13 cellular contexts compared by ENCODE assay signal in genomic region chr6:73985891-73986290, GRCh38.
DNase-seq lines count a peak whose midpoint lies in the region; ATAC-seq and TF ChIP-seq lines count a peak whose summit lies in the region.
"Had no signal": no experiment of that assay in that cellular context is flagged by ENCODE, and none has a peak within 500 bp of the region (broad histone marks: within the 10 kb centered on the region; RNA-seq: fewer than 3 reads in every experiment).

No MANE protein-coding gene starts in this region.

- H3K27me3 ChIP-seq in KMS-11 (ENCODE audit: insufficient read depth, low read depth) (no peaks in the 10 kb centered on the region), liver (ENCODE audit: control insufficient read depth in 4 of 4, insufficient read depth in 4 of 4, low read length in 3 of 4) (peaks cover 0 to 2% (median 0%) of the 10 kb centered on the region in 4 donors)
- H3K27me3 ChIP-seq: pancreas had no signal

- no TSS peak for BruUV-seq in Calu3 (replicated peaks; lab: Mats Ljungman, UMichigan)

- no peaks in the 10 kb centered on the region for H3K36me3 ChIP-seq in KMS-11 (ENCODE audit: insufficient read depth)
- no peaks in the 10 kb centered on the region for H3K36me3 ChIP-seq in liver (ENCODE audit: control insufficient read depth in 4 of 4, insufficient read depth in 3 of 4, low read depth in 1 of 4, low read length in 3 of 4)
- H3K36me3 ChIP-seq: pancreas had no signal

- H3K27ac ChIP-seq in KMS-11 (no peak overlapping the region), liver (ENCODE audit: low read depth in 1 of 2, low read length in 2 of 2) (no peak overlapping the region)
- H3K27ac ChIP-seq: pancreas had no signal

- peak; percentile 25 to 55 for TF ChIP-seq RAD21 in liver (IDR thresholded peaks at IDR 0.05)

- TF ChIP-seq CTCF in Calu3 (IDR thresholded peaks at IDR 0.05; ENCODE audit: unreplicated experiment) (peak; percentile 61), KMS-11 (conservative IDR thresholded peaks at IDR 0.05; ENCODE audit: low read depth, low read length) (peak; percentile 32; the same call in 1 of the 2 replicates), liver (IDR thresholded peaks at IDR 0.05; ENCODE audit: low read depth, low read length, missing input control) (peak; percentile 12)

- no peak overlapping the region for H3K4me2 ChIP-seq in KMS-11

- no peaks in the 10 kb centered on the region for H3K4me1 Mint-ChIP-seq in Calu3 (ENCODE audit: low read depth, unreplicated experiment)
- H3K4me1 Mint-ChIP-seq in T-helper 2 cell treated with Interferon-gamma antibody and Interleukin-4, amounts not matched to agents 5 μg/mL and 100 μg/mL, for 36 hours (ENCODE audit: low read depth) = no peaks in the 10 kb centered on the region

- H3K4me1 ChIP-seq in KMS-11 (ENCODE audit: low read depth, poor library complexity, severe bottlenecking) = no peaks in the 10 kb centered on the region
- H3K4me1 ChIP-seq in liver (ENCODE audit: control insufficient read depth in 4 of 4, insufficient read depth in 4 of 4, low read length in 3 of 4) = no peaks in the 10 kb centered on the region
- H3K4me1 ChIP-seq: pancreas had no signal

- CTCF ChIA-PET in Calu3 (lab: Charles Lee) = interaction anchor here (0.7 to 1.0 kb wide), 3 partner anchors 1218 to 1224 kb away, joined by 4 to 5 read pairs (median 4); no protein-coding TSS in a partner anchor

- peaks cover 0 to 2% (median 0%) of the 10 kb centered on the region in 4 donors for H3K9me3 ChIP-seq in liver (ENCODE audit: control insufficient read depth in 4 of 4, low read length in 3 of 4)
- H3K9me3 ChIP-seq: pancreas had no signal

- no peak overlapping the region for H3K27ac Mint-ChIP-seq in Calu3 (ENCODE audit: unreplicated experiment)
- no peak overlapping the region for H3K27ac Mint-ChIP-seq in T-helper 2 cell treated with Interferon-gamma antibody and Interleukin-4, amounts not matched to agents 5 μg/mL and 100 μg/mL, for 36 hours

- WGBS in liver = 30% methylated on average over 2 of the region's 2 CpGs

- in situ Hi-C loops in T47D (cut with HindIII; ENCODE audit: low pct_unique_long_range_greater_than_20kb, low sequenced_read_pairs) = no loop called here

- peaks cover 3% of the 10 kb centered on the region for H3K9me3 Mint-ChIP-seq in Calu3 (ENCODE audit: low read depth, unreplicated experiment)
- no peaks in the 10 kb centered on the region for H3K9me3 Mint-ChIP-seq in T-helper 2 cell treated with Interferon-gamma antibody and Interleukin-4, amounts not matched to agents 5 μg/mL and 100 μg/mL, for 36 hours

- no peak overlapping the region for H2AFZ ChIP-seq in KMS-11 (ENCODE audit: low read depth)

- H3K9ac ChIP-seq in KMS-11 (no peak overlapping the region), liver (ENCODE audit: low read depth in 1 of 2, low read length in 2 of 2) (no peak overlapping the region)

- no peaks in the 10 kb centered on the region for H3K27me3 Mint-ChIP-seq in Calu3 (ENCODE audit: unreplicated experiment)
- no peaks in the 10 kb centered on the region for H3K27me3 Mint-ChIP-seq in T-helper 2 cell treated with Interferon-gamma antibody and Interleukin-4, amounts not matched to agents 5 μg/mL and 100 μg/mL, for 36 hours (ENCODE audit: low read depth)

- no peak overlapping the region for H3K4me3 Mint-ChIP-seq in Calu3 (ENCODE audit: low read depth, unreplicated experiment)
- H3K4me3 Mint-ChIP-seq in T-helper 2 cell treated with Interferon-gamma antibody and Interleukin-4, amounts not matched to agents 5 μg/mL and 100 μg/mL, for 36 hours = no peak overlapping the region

- H3K4me3 ChIP-seq in KMS-11 (IDR thresholded peaks at IDR 0.05; ENCODE audit: insufficient read depth, low read depth, low read length) = no peak overlapping the region
- H3K4me3 ChIP-seq in liver (ENCODE audit: low read depth in 1 of 3, low read length in 3 of 3) = no peak overlapping the region
- H3K4me3 ChIP-seq: pancreas had no signal

- peak; percentile 35 for DNase-seq in Calu3
- DNase-seq in T47D (ENCODE audit: low read depth in 1 of 2, low spot score in 1 of 2) = peak; percentile 7 to 50
- DNase-seq in SKM-1 treated with dmso at 0.1 percent for 144 hours (lab: John Stamatoyannopoulos, UW; ENCODE audit: unreplicated experiment) = no peak
- no peak for DNase-seq in C1 segment of cervical spinal cord (lab: John Stamatoyannopoulos, UW)
- DNase-seq in T-helper 2 cell treated with Interferon-gamma antibody and Interleukin-4, amounts not matched to agents 5 μg/mL and 100 μg/mL, for 36 hours (ENCODE audit: low spot score) = no peak
- DNase-seq: activated effector memory CD4-positive, alpha-beta T cell treated with anti-CD3 and anti-CD28 coated beads, Interleukin-2, amount 50 U/mL, for 16 hours; DMS79; kidney; NCI-H69; pancreas had no signal

- H3K36me3 Mint-ChIP-seq in Calu3 (ENCODE audit: insufficient read depth, unreplicated experiment) = no peaks in the 10 kb centered on the region
- no peaks in the 10 kb centered on the region for H3K36me3 Mint-ChIP-seq in T-helper 2 cell treated with Interferon-gamma antibody and Interleukin-4, amounts not matched to agents 5 μg/mL and 100 μg/mL, for 36 hours (ENCODE audit: low read depth)

- H4K20me1 ChIP-seq in KMS-11 (ENCODE audit: insufficient read depth) = no peaks in the 10 kb centered on the region

- intact Hi-C loops in Calu3 (cut with micrococcal nuclease; ENCODE audit: unreplicated experiment) = loop anchor here (10.0 kb wide), 1 partner anchor 429 kb away; no protein-coding TSS in a partner anchor

- no peaks in the 10 kb centered on the region for H3K79me2 ChIP-seq in KMS-11 (ENCODE audit: insufficient read depth, low read depth)

- no peak for ATAC-seq in HG02571 (IDR thresholded peaks at IDR 0.05; ENCODE audit: unreplicated experiment)
- ATAC-seq: pancreas had no signal

TF ChIP-seq in liver, 16 proteins besides CTCF, POLR2A, EP300 and RAD21:
- TF ChIP-seq GABPA (IDR thresholded peaks at IDR 0.05 in 1 of 2, conservative IDR thresholded peaks at IDR 0.05 in 1 of 2) = no peak
- TF ChIP-seq EGR1 (IDR thresholded peaks at IDR 0.05; ENCODE audit: low read depth in 2 of 2) = no peak
- TF ChIP-seq TAF1 (conservative IDR thresholded peaks at IDR 0.05) = no peak
- no peak for TF ChIP-seq YY1 (IDR thresholded peaks at IDR 0.05)
- no peak for TF ChIP-seq FOXA2 (IDR thresholded peaks at IDR 0.05)
- TF ChIP-seq NR2F2 (IDR thresholded peaks at IDR 0.05) = no peak
- TF ChIP-seq HNF4G (IDR thresholded peaks at IDR 0.05) = no peak
- no peak for TF ChIP-seq REST (IDR thresholded peaks at IDR 0.05)
- no peak for TF ChIP-seq JUND (IDR thresholded peaks at IDR 0.05)
- TF ChIP-seq RXRA (IDR thresholded peaks at IDR 0.05) = no peak
- no peak for TF ChIP-seq HNF4A (conservative IDR thresholded peaks at IDR 0.05)
- no peak for TF ChIP-seq ATF3 (IDR thresholded peaks at IDR 0.05)
- TF ChIP-seq, protein P1, sequence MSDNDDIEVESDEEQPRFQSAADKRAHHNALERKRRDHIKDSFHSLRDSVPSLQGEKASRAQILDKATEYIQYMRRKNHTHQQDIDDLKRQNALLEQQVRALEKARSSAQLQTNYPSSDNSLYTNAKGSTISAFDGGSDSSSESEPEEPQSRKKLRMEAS (IDR thresholded peaks at IDR 0.05) = no peak
- TF ChIP-seq ZBTB33 (IDR thresholded peaks at IDR 0.05) = no peak
- TF ChIP-seq SP1 (IDR thresholded peaks at IDR 0.05) = no peak
- no peak for TF ChIP-seq FOXA1 (IDR thresholded peaks at IDR 0.05)

Comparison
In these comparisons a context has a peak if more than half of its experiments do, and no peak if none do; other contexts are left out.
1. DNase-seq: peak in Calu3 (single experiment) and T47D (2 of 2); none in SKM-1 treated with dmso at 0.1 percent for 144 hours (single experiment), C1 segment of cervical spinal cord (0 of 14) and T-helper 2 cell treated with Interferon-gamma antibody and Interleukin-4, amounts not matched to agents 5 μg/mL and 100 μg/mL, for 36 hours (single experiment).
2. Peak in every context shown above with its lines, with median percentiles within 50 percentile points of each other: CTCF ChIP-seq.